12 cellular contexts compared by ENCODE assay signal in the genomic region with DNA sequence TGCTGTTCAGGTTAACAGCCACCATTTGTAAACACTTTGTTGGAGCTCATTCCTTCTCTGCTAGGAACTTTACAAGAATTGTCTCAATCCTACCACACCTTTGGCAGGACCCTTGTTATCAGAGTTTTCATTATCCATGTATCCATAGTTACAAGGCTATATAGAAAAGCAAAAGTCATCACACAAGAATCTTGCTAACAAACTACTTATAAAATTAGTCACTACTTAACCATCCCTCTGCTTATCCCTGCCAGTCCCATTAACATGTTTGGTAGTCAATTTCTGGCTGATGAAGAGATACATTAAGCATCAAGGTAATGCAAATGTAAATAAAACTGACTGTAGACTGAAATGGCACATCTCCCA. TPM values are rescaled to one million over a fixed set of nuclear protein-coding genes. Genes with fewer than 3 reads are reported as not detected.
DNase-seq lines count a peak whose midpoint lies in the region; ATAC-seq and TF ChIP-seq lines count a peak whose summit lies in the region.
"Had no signal": no experiment of that assay in that cellular context is flagged by ENCODE, and none has a peak within 500 bp of the region (broad histone marks: within the 10 kb centered on the region; RNA-seq: fewer than 3 reads in every experiment).

No MANE protein-coding gene starts in this region.

- H3K9me3 ChIP-seq in SK-N-SH, result no peaks in the 10 kb centered on the region
- H3K9me3 ChIP-seq in hepatocyte (ENCODE audit: low read depth), result no peaks in the 10 kb centered on the region

- H3K27ac ChIP-seq in SK-N-SH (ENCODE audit: low read depth in 2 of 2, low read length in 1 of 2) (peak overlapping the region in 1 of 2 experiments; percentile 83; a peak in 2 of 4 replicates), hepatocyte (peak overlapping the region; percentile 67)

- H3K4me3 ChIP-seq in BJ (ENCODE audit: low read depth, low read length) (no peak overlapping the region), SK-N-SH (ENCODE audit: low read depth in 2 of 2, low read length in 1 of 2) (no peak overlapping the region), hepatocyte (no peak overlapping the region)

- H3K27ac Mint-ChIP-seq in effector memory CD8-positive, alpha-beta T cell, result no peak overlapping the region
- H3K27ac Mint-ChIP-seq: activated CD4-positive, alpha-beta memory T cell treated with anti-CD3 and anti-CD28 coated beads for 36 hours; activated naive CD4-positive, alpha-beta T cell treated with anti-CD3 and anti-CD28 coated beads, Interleukin-2, amount 50 U/mL, for 24 hours; B cell had no signal

- H3K79me2 ChIP-seq in SK-N-SH (ENCODE audit: insufficient read depth), result no peaks in the 10 kb centered on the region
- peaks cover 10% of the 10 kb centered on the region for H3K79me2 ChIP-seq in hepatocyte

- POLR2A ChIA-PET in BJ (lab: Charles Lee), result interaction anchor here (0.6 kb wide), 1 partner anchor 94 kb away, joined by 3 read pairs; no protein-coding TSS in a partner anchor
- POLR2A ChIA-PET in SK-N-SH (lab: Yijun Ruan, JAX), result no interaction called here

- H3K9ac ChIP-seq in SK-N-SH, result peak overlapping the region; percentile 50

- no peaks in the 10 kb centered on the region for H3K27me3 ChIP-seq in BJ (ENCODE audit: control insufficient read depth, insufficient read depth, low read length)
- no peaks in the 10 kb centered on the region for H3K27me3 ChIP-seq in SK-N-SH (ENCODE audit: insufficient read depth)
- H3K27me3 ChIP-seq in hepatocyte, result no peaks in the 10 kb centered on the region

- 0 out of 2 replicates have a peak overlapping the region, but pooled peaks have one; percentile 26 for H2AFZ ChIP-seq in SK-N-SH (ENCODE audit: low read depth)
- no peak overlapping the region for H2AFZ ChIP-seq in hepatocyte

- 0 out of 2 replicates have a peak overlapping the region, but pooled peaks have one; percentile 34 for H3K4me2 ChIP-seq in SK-N-SH
- H3K4me2 ChIP-seq in hepatocyte, result no peak overlapping the region

- no peaks in the 10 kb centered on the region for H4K20me1 ChIP-seq in SK-N-SH (ENCODE audit: insufficient read depth)
- no peaks in the 10 kb centered on the region for H4K20me1 ChIP-seq in hepatocyte (ENCODE audit: insufficient read depth, poor library complexity, severe bottlenecking)

- no peak for TF ChIP-seq RAD21 in SK-N-SH (IDR thresholded peaks at IDR 0.05; ENCODE audit: low read length)

- CTCF ChIA-PET in BJ (lab: Yijun Ruan, JAX) (interaction anchor here (0.6 to 0.9 kb wide), 3 partner anchors 11 to 322 kb away, joined by 3 read pairs; partner anchors contain the start of genes ACOT8 and ZSWIM3), SK-N-SH (lab: Yijun Ruan, JAX) (interaction anchor here (1.2 kb wide), 1 partner anchor 119 kb away, joined by 3 read pairs; no protein-coding TSS in a partner anchor)

- no peaks in the 10 kb centered on the region for H3K27me3 Mint-ChIP-seq in effector memory CD8-positive, alpha-beta T cell
- H3K27me3 Mint-ChIP-seq: activated CD4-positive, alpha-beta memory T cell treated with anti-CD3 and anti-CD28 coated beads for 36 hours; activated naive CD4-positive, alpha-beta T cell treated with anti-CD3 and anti-CD28 coated beads, Interleukin-2, amount 50 U/mL, for 24 hours; B cell had no signal

- DNase-seq in BJ (ENCODE audit: low read depth), result peak; percentile 53
- DNase-seq in SK-N-SH, result no peak
- DNase-seq in hepatocyte (ENCODE audit: low spot score), result no peak
- DNase-seq in NOMO-1 (lab: John Stamatoyannopoulos, UW; ENCODE audit: unreplicated experiment in 2 of 2), result no peak
- DNase-seq in effector memory CD8-positive, alpha-beta T cell, result no peak
- DNase-seq in NCI-H82 treated with DMSO at 0.1 percent for 48 hours (lab: John Stamatoyannopoulos, UW; ENCODE audit: unreplicated experiment), result no peak
- DNase-seq: activated CD4-positive, alpha-beta memory T cell treated with anti-CD3 and anti-CD28 coated beads for 36 hours; effector memory CD4-positive, alpha-beta T cell; GF-D8; NCI-H524 had no signal

- TF ChIP-seq CTCF in BJ (IDR thresholded peaks at IDR 0.05; ENCODE audit: insufficient read depth, low read depth, low read length), result no peak
- no peak for TF ChIP-seq CTCF in SK-N-SH (IDR thresholded peaks at IDR 0.05)
- TF ChIP-seq CTCF in hepatocyte (IDR thresholded peaks at IDR 0.05; ENCODE audit: poor library complexity), result no peak

- no peaks in the 10 kb centered on the region for H3K9me3 Mint-ChIP-seq in effector memory CD8-positive, alpha-beta T cell
- H3K9me3 Mint-ChIP-seq: activated CD4-positive, alpha-beta memory T cell treated with anti-CD3 and anti-CD28 coated beads for 36 hours; activated naive CD4-positive, alpha-beta T cell treated with anti-CD3 and anti-CD28 coated beads, Interleukin-2, amount 50 U/mL, for 24 hours had no signal

- H3K36me3 ChIP-seq in BJ (ENCODE audit: control insufficient read depth, insufficient read depth, low read length) (no peaks in the 10 kb centered on the region), SK-N-SH (replicated peaks in 1 of 2; ENCODE audit: control insufficient read depth in 1 of 2, insufficient read depth in 2 of 2, low read length in 1 of 2) (no peaks in the 10 kb centered on the region), hepatocyte (replicated peaks; ENCODE audit: insufficient read depth, low read depth) (no peaks in the 10 kb centered on the region)

- H3K9me2 ChIP-seq in SK-N-SH, result no peaks in the 10 kb centered on the region
- H3K9me2 ChIP-seq in hepatocyte (replicated peaks; ENCODE audit: insufficient read depth), result no peaks in the 10 kb centered on the region

- peaks cover 10% of the 10 kb centered on the region for H3K36me3 Mint-ChIP-seq in effector memory CD8-positive, alpha-beta T cell (ENCODE audit: insufficient read depth)
- H3K36me3 Mint-ChIP-seq: activated CD4-positive, alpha-beta memory T cell treated with anti-CD3 and anti-CD28 coated beads for 36 hours had no signal

- no peaks in the 10 kb centered on the region for H3K4me1 Mint-ChIP-seq in effector memory CD8-positive, alpha-beta T cell (ENCODE audit: low read depth in 2 of 2)
- H3K4me1 Mint-ChIP-seq: B cell had no signal

- peaks cover 8% of the 10 kb centered on the region for H3F3A ChIP-seq in SK-N-SH (replicated peaks; ENCODE audit: insufficient read depth)

- no peak for ATAC-seq in effector memory CD8-positive, alpha-beta T cell (replicated peaks)

- H3K4me1 ChIP-seq in SK-N-SH (ENCODE audit: control insufficient read depth in 1 of 2, insufficient read depth in 2 of 2, low read depth in 1 of 2, low read length in 1 of 2), result peaks cover 0 to 8% of the 10 kb centered on the region in 2 experiments; a peak in 1 of 4 replicates
- H3K4me1 ChIP-seq in hepatocyte (ENCODE audit: insufficient read depth), result no peaks in the 10 kb centered on the region

- no peak for TF ChIP-seq EP300 in SK-N-SH (IDR thresholded peaks at IDR 0.05; ENCODE audit: borderline replicate concordance in 1 of 2, low read depth in 1 of 2, low read length in 1 of 2)

- H3K4me3 Mint-ChIP-seq in effector memory CD8-positive, alpha-beta T cell, result no peak overlapping the region
- H3K4me3 Mint-ChIP-seq: activated CD4-positive, alpha-beta memory T cell treated with anti-CD3 and anti-CD28 coated beads for 36 hours; activated naive CD4-positive, alpha-beta T cell treated with anti-CD3 and anti-CD28 coated beads, Interleukin-2, amount 50 U/mL, for 24 hours; B cell had no signal

TF ChIP-seq in SK-N-SH, 30 proteins besides CTCF, POLR2A, EP300 and RAD21 (continues in another document):
- TF ChIP-seq FOSL2 (IDR thresholded peaks at IDR 0.05; ENCODE audit: borderline replicate concordance, low read depth) (no peak), TEAD4 (IDR thresholded peaks at IDR 0.05; ENCODE audit: borderline replicate concordance, insufficient read depth) (no peak), RCOR1 (IDR thresholded peaks at IDR 0.05; ENCODE audit: low read length) (no peak), RFX5 (IDR thresholded peaks at IDR 0.05; ENCODE audit: low read length) (no peak), YY1 (IDR thresholded peaks at IDR 0.05; ENCODE audit: low read depth) (no peak)

RNA-seq across cellular contexts. Expression of gene ZSWIM3, which starts 10.4 kb away (rescaled TPM):
- polyA plus RNA-seq in BJ (2011; rRNA removed) (3.7 and 4.5 TPM in 2 replicates), SK-N-SH (2012; rRNA removed) (2.3 and 2.9 TPM in 2 replicates), hepatocyte (1.3 and 4.1 TPM in 2 replicates)
- polyA minus RNA-seq in BJ (2011; rRNA and poly(A)+ RNA removed), result 5.4 and 11.1 TPM in 2 replicates
- 1.5 and 2.2 TPM in 2 replicates for polyA plus RNA-seq in SK-N-SH (2012; cell fraction: cytosol; rRNA removed)
- polyA plus RNA-seq in SK-N-SH (2012; cell fraction: nucleus; rRNA removed), result 2.3 and 3.3 TPM in 2 replicates
- total RNA-seq in hepatocyte, result 4.3 and 6.2 TPM in 2 replicates

RNA-seq across cellular contexts. Expression of gene ACOT8, which starts 10.6 kb away (rescaled TPM):
- 34.3 and 49.9 TPM in 2 replicates for polyA plus RNA-seq in BJ (2011; rRNA removed)
- polyA minus RNA-seq in BJ (2011; rRNA and poly(A)+ RNA removed), result 19.7 and 41.8 TPM in 2 replicates
- polyA plus RNA-seq in SK-N-SH (2012; rRNA removed), result 48.4 and 54.8 TPM in 2 replicates
- 26.6 and 38.9 TPM in 2 replicates for polyA plus RNA-seq in SK-N-SH (2012; cell fraction: cytosol; rRNA removed)
- polyA plus RNA-seq in SK-N-SH (2012; cell fraction: nucleus; rRNA removed), result 68.5 and 73.9 TPM in 2 replicates
- 26.3 and 40.6 TPM in 2 replicates for total RNA-seq in hepatocyte
- polyA plus RNA-seq in hepatocyte, result 36.5 and 44.0 TPM in 2 replicates

RNA-seq across cellular contexts. Expression of gene ZSWIM1, which starts 13.2 kb away (rescaled TPM):
- polyA plus RNA-seq in BJ (2011; rRNA removed) (4.9 and 6.0 TPM in 2 replicates), SK-N-SH (2012; rRNA removed) (1.8 and 2.8 TPM in 2 replicates), hepatocyte (4.7 and 5.0 TPM in 2 replicates)
- 14.8 and 17.0 TPM in 2 replicates for polyA minus RNA-seq in BJ (2011; rRNA and poly(A)+ RNA removed)
- 1.1 and 1.3 TPM in 2 replicates for polyA plus RNA-seq in SK-N-SH (2012; cell fraction: cytosol; rRNA removed)
- 2.3 and 2.6 TPM in 2 replicates for polyA plus RNA-seq in SK-N-SH (2012; cell fraction: nucleus; rRNA removed)
- 6.4 and 6.9 TPM in 2 replicates for total RNA-seq in hepatocyte

RNA-seq across cellular contexts. Expression of gene SPATA25, which starts 19.6 kb away (rescaled TPM):
- polyA plus RNA-seq in BJ (2011; rRNA removed) (0.59 and 0.66 TPM in 2 replicates), SK-N-SH (2012; rRNA removed) (1.3 and 2.9 TPM in 2 replicates), hepatocyte (0.41 and 1.4 TPM in 2 replicates)
- polyA minus RNA-seq in BJ (2011; rRNA and poly(A)+ RNA removed), result 0.62 and 1.3 TPM in 2 replicates
- polyA plus RNA-seq in SK-N-SH (2012; cell fraction: cytosol; rRNA removed), result 0.28 and 0.32 TPM in 2 replicates
- polyA plus RNA-seq in SK-N-SH (2012; cell fraction: nucleus; rRNA removed), result 13.5 and 18.1 TPM in 2 replicates
- 5.6 TPM in 1 of 2 replicates, not detected in the other for total RNA-seq in hepatocyte

RNA-seq across cellular contexts. Expression of gene NEURL2, which starts 23.2 kb away (rescaled TPM):
- polyA plus RNA-seq in BJ (2011; rRNA removed), result 2.1 and 4.3 TPM in 2 replicates
- 1.1 and 4.6 TPM in 2 replicates for polyA minus RNA-seq in BJ (2011; rRNA and poly(A)+ RNA removed)
- 3.5 and 4.7 TPM in 2 replicates for polyA plus RNA-seq in SK-N-SH (2012; rRNA removed)
- 1.3 and 1.9 TPM in 2 replicates for polyA plus RNA-seq in SK-N-SH (2012; cell fraction: cytosol; rRNA removed)
- polyA plus RNA-seq in SK-N-SH (2012; cell fraction: nucleus; rRNA removed), result 21.3 and 22.3 TPM in 2 replicates
- total RNA-seq in hepatocyte, result 11.1 and 12.8 TPM in 2 replicates
- polyA plus RNA-seq in hepatocyte, result 11.7 and 11.8 TPM in 2 replicates
